8 cellular contexts compared by ENCODE assay signal in genomic region chr16:55502801-55503366, GRCh38. TPM values are rescaled to one million over a fixed set of nuclear protein-coding genes. Genes with fewer than 3 reads are reported as not detected.
DNase-seq lines count a peak whose midpoint lies in the region; ATAC-seq and TF ChIP-seq lines count a peak whose summit lies in the region.

No MANE protein-coding gene starts in this region.

- H4K20me1 ChIP-seq in BLaER1 treated with 17β-estradiol and CSF1 and Interleukin-3, amounts not matched to agents 10 nM and 100 nM = no peaks in the 10 kb centered on the region

- TF ChIP-seq CTCF in mucosa of descending colon (IDR thresholded peaks at IDR 0.05) = no peak

- intact Hi-C loops in mucosa of descending colon (cut with DNase I, micrococcal nuclease) = no loop called here

- peak overlapping the region in 1 of 11 experiments; percentile 31; a peak in 2 of 22 replicates for H3K9ac ChIP-seq in BLaER1 treated with 17β-estradiol and CSF1 and Interleukin-3, amounts not matched to agents 10 nM and 100 nM

- peak overlapping the region; percentile 7 to 65 (median 48); a peak in 20 of 22 replicates for H3K4me2 ChIP-seq in BLaER1 treated with 17β-estradiol and CSF1 and Interleukin-3, amounts not matched to agents 10 nM and 100 nM

- peaks cover 0 to 3% (median 0%) of the 10 kb centered on the region in 11 experiments; a peak in 1 of 22 replicates for H3K36me3 ChIP-seq in BLaER1 treated with 17β-estradiol and CSF1 and Interleukin-3, amounts not matched to agents 10 nM and 100 nM
- no peaks in the 10 kb centered on the region for H3K36me3 ChIP-seq in ectodermal cell (ENCODE audit: control insufficient read depth, insufficient read depth, low read length)
- H3K36me3 ChIP-seq in mucosa of descending colon (ENCODE audit: low read depth) = no peaks in the 10 kb centered on the region
- H3K36me3 ChIP-seq in effector memory CD4-positive, alpha-beta T cell (ENCODE audit: control insufficient read depth, insufficient read depth, low read length) = no peaks in the 10 kb centered on the region

- H3K27ac ChIP-seq in BLaER1 treated with 17β-estradiol and CSF1 and Interleukin-3, amounts not matched to agents 10 nM and 100 nM = no peak overlapping the region
- H3K27ac ChIP-seq in ectodermal cell (ENCODE audit: insufficient read depth, low read depth, low read length, poor library complexity, severe bottlenecking) = peak overlapping the region; percentile 45
- H3K27ac ChIP-seq in effector memory CD4-positive, alpha-beta T cell (ENCODE audit: insufficient read depth, low read length, poor library complexity, severe bottlenecking) = no peak overlapping the region

- no peaks in the 10 kb centered on the region for H3K27me3 ChIP-seq in BLaER1 treated with 17β-estradiol and CSF1 and Interleukin-3, amounts not matched to agents 10 nM and 100 nM
- no peaks in the 10 kb centered on the region for H3K27me3 ChIP-seq in ectodermal cell (ENCODE audit: control insufficient read depth, insufficient read depth, low read length, poor library complexity, severe bottlenecking)
- peaks cover 3% of the 10 kb centered on the region for H3K27me3 ChIP-seq in effector memory CD4-positive, alpha-beta T cell (replicated peaks; ENCODE audit: control insufficient read depth, insufficient read depth, low read length, poor library complexity, severe bottlenecking)

- H3K4me1 ChIP-seq in BLaER1 treated with 17β-estradiol and CSF1 and Interleukin-3, amounts not matched to agents 10 nM and 100 nM = peaks cover 35 to 73% (median 47%) of the 10 kb centered on the region in 10 experiments
- H3K4me1 ChIP-seq in ectodermal cell (ENCODE audit: control insufficient read depth, insufficient read depth, low read length) (peaks cover 34% of the 10 kb centered on the region), mucosa of descending colon (ENCODE audit: low read depth) (peaks cover 34% of the 10 kb centered on the region)
- peaks cover 4% of the 10 kb centered on the region for H3K4me1 ChIP-seq in effector memory CD4-positive, alpha-beta T cell (ENCODE audit: control insufficient read depth, insufficient read depth, low read length, poor library complexity, severe bottlenecking)

- H3K4me3 ChIP-seq in BLaER1 treated with 17β-estradiol and CSF1 and Interleukin-3, amounts not matched to agents 10 nM and 100 nM = no peak overlapping the region
- no peak overlapping the region for H3K4me3 ChIP-seq in ectodermal cell (ENCODE audit: insufficient read depth, low read depth, low read length)
- H3K4me3 ChIP-seq in mucosa of descending colon = no peak overlapping the region
- H3K4me3 ChIP-seq in effector memory CD4-positive, alpha-beta T cell (ENCODE audit: insufficient read depth, low read depth, low read length, poor library complexity, severe bottlenecking) = no peak overlapping the region

- no peaks in the 10 kb centered on the region for H3K9me3 ChIP-seq in BLaER1 treated with 17β-estradiol and CSF1 and Interleukin-3, amounts not matched to agents 10 nM and 100 nM (replicated peaks in 1 of 11)
- H3K9me3 ChIP-seq in ectodermal cell (ENCODE audit: control insufficient read depth, low read length) (no peaks in the 10 kb centered on the region), mucosa of descending colon (no peaks in the 10 kb centered on the region)
- H3K9me3 ChIP-seq in effector memory CD4-positive, alpha-beta T cell (ENCODE audit: control insufficient read depth, low read length) = no peaks in the 10 kb centered on the region

- ATAC-seq in mucosa of descending colon = peak; percentile 93
- ATAC-seq in HG02884 (IDR thresholded peaks at IDR 0.05; ENCODE audit: unreplicated experiment) = no peak
- no peak for ATAC-seq in activated CD4-positive, CD25-positive, alpha-beta regulatory T cell treated with anti-CD3 and anti-CD28 coated beads, Interleukin-2, amount 50 U/mL, for 24 hours

- WGBS in ectodermal cell, 2 experiments = 86% methylated on average over 13 of the region's 13 CpGs

- DNase-seq in NCI-H226 (peak; percentile 86), mucosa of descending colon (peak; percentile 93 to 97 (median 94)), NCI-H526 (lab: John Stamatoyannopoulos, UW) (no peak)
- DNase-seq in effector memory CD4-positive, alpha-beta T cell = no peak

RNA-seq across cellular contexts. Expression of gene LPCAT2, which starts 6.0 kb away (rescaled TPM):
- 6.8 TPM for polyA plus RNA-seq in ectodermal cell (2013, experiment 1 of 4)
- 4.8 TPM for polyA plus RNA-seq in ectodermal cell (2013, experiment 2 of 4)
- 6.1 TPM for polyA plus RNA-seq in ectodermal cell (2013, experiment 3 of 4)
- 4.5 TPM for polyA plus RNA-seq in ectodermal cell (2013, experiment 4 of 4)
- 10 to 100 TPM; 11.3 to 22.1 (median 13.8) TPM for total RNA-seq in mucosa of descending colon

RNA-seq across cellular contexts. Expression of gene MMP2, which starts 23.9 kb away (rescaled TPM):
- 40.4 TPM for polyA plus RNA-seq in ectodermal cell (2013, experiment 1 of 4)
- polyA plus RNA-seq in ectodermal cell (2013, experiment 2 of 4) = 45.8 TPM
- polyA plus RNA-seq in ectodermal cell (2013, experiment 3 of 4) = 50.8 TPM
- 38.9 TPM for polyA plus RNA-seq in ectodermal cell (2013, experiment 4 of 4)
- total RNA-seq in mucosa of descending colon = 100 to 1,000 TPM in 2 of 3 donors, 10 to 100 TPM in 1; 30.1 to 193 (median 153) TPM

Comparison
In these comparisons a context has a peak if more than half of its experiments do, and no peak if none do; other contexts are left out.
1. DNase-seq: peak in NCI-H226 (single experiment) and mucosa of descending colon (3 of 3); none in NCI-H526 (0 of 2) and effector memory CD4-positive, alpha-beta T cell (0 of 3).